In the genomic region with DNA sequence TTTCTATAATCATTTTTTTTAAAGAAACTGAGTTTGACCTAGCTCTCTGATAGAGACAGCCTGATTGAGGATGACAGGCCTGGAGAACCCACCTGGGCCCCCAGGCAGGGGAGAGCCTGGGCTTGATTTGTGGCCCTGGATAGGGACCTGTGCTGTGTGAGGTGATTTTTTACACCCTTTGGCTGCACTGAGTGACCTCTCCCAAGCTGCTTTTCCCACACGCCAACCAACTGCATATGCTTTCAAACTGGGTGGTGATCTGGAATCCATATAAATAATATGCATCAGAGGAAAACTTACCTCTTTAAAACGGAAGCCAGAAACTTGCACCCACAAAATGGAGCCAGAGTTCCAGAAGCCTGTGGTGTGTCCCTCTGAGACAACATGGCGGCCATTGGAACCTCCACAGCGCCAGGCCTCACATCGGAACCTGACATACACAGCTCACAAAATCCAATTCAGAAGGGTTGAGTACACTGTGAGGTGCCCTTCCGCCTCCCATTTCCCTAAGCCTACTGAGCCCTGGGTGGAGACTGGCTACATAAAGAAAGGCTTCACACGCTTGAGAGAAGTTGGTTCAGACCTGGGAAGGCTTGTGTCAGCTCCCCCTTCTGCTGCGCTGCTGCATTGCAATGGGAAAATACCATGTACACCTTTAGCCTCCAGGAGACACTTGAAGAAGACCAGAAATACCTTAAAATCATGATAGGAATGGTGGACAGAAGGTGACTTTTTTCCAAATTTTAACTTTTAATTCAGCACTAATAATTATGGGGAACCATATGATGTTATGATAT, we compare ENCODE assay signal across 10 cellular contexts.
DNase-seq lines count a peak whose midpoint lies in the region; ATAC-seq and TF ChIP-seq lines count a peak whose summit lies in the region.
"Had no signal": no experiment of that assay in that cellular context is flagged by ENCODE, and none has a peak within 500 bp of the region (broad histone marks: within the 10 kb centered on the region; RNA-seq: fewer than 3 reads in every experiment).

No MANE protein-coding gene starts in this region.

- H3K4me1 ChIP-seq in cardiac muscle cell (ENCODE audit: low read depth) = no peaks in the 10 kb centered on the region

- peaks cover 2% of the 10 kb centered on the region for H3K9me3 Mint-ChIP-seq in chondrocyte (ENCODE audit: low read depth)
- peaks cover 5% of the 10 kb centered on the region for H3K9me3 Mint-ChIP-seq in type B pancreatic cell
- H3K9me3 Mint-ChIP-seq in stimulated activated effector memory CD8-positive, alpha-beta T cell treated with anti-CD3 and anti-CD28 coated beads, Interleukin-12 subunit alpha, Interleukin-12 subunit beta, amount 100 ng/mL, for 72 hours = no peaks in the 10 kb centered on the region

- no peak overlapping the region for H3K4me3 ChIP-seq in cardiac muscle cell

- H3K27me3 ChIP-seq in cardiac muscle cell = no peaks in the 10 kb centered on the region

- TF ChIP-seq CTCF in cardiac muscle cell (IDR thresholded peaks at IDR 0.05; ENCODE audit: low read depth, low read length) (no peak), chondrocyte (IDR thresholded peaks at IDR 0.05) (peak; percentile 32), type B pancreatic cell (conservative IDR thresholded peaks at IDR 0.05) (peak; percentile 56), omental fat pad (IDR thresholded peaks at IDR 0.05) (no peak)

- no peaks in the 10 kb centered on the region for H3K36me3 ChIP-seq in cardiac muscle cell

- no peak overlapping the region for H3K4me3 Mint-ChIP-seq in chondrocyte (ENCODE audit: unreplicated experiment)
- no peak overlapping the region for H3K4me3 Mint-ChIP-seq in type B pancreatic cell
- H3K4me3 Mint-ChIP-seq in stimulated activated effector memory CD8-positive, alpha-beta T cell treated with anti-CD3 and anti-CD28 coated beads, Interleukin-12 subunit alpha, Interleukin-12 subunit beta, amount 100 ng/mL, for 72 hours = no peak overlapping the region

- H3K4me1 Mint-ChIP-seq in chondrocyte (ENCODE audit: low read depth) = no peaks in the 10 kb centered on the region
- peaks cover 11% of the 10 kb centered on the region for H3K4me1 Mint-ChIP-seq in type B pancreatic cell (ENCODE audit: unreplicated experiment)
- H3K4me1 Mint-ChIP-seq in stimulated activated effector memory CD8-positive, alpha-beta T cell treated with anti-CD3 and anti-CD28 coated beads, Interleukin-12 subunit alpha, Interleukin-12 subunit beta, amount 100 ng/mL, for 72 hours = no peaks in the 10 kb centered on the region

- no peaks in the 10 kb centered on the region for H3K9me3 ChIP-seq in cardiac muscle cell (ENCODE audit: low read depth)

- H3K27me3 Mint-ChIP-seq in chondrocyte (ENCODE audit: low read depth) (no peaks in the 10 kb centered on the region), type B pancreatic cell (peaks cover 9% of the 10 kb centered on the region)

- no peak overlapping the region for H3K27ac Mint-ChIP-seq in chondrocyte (ENCODE audit: unreplicated experiment)
- H3K27ac Mint-ChIP-seq in type B pancreatic cell = no peak overlapping the region
- no peak overlapping the region for H3K27ac Mint-ChIP-seq in stimulated activated effector memory CD8-positive, alpha-beta T cell treated with anti-CD3 and anti-CD28 coated beads, Interleukin-12 subunit alpha, Interleukin-12 subunit beta, amount 100 ng/mL, for 72 hours

- intact Hi-C loops in Right ventricle myocardium inferior (cut with DNase I) (no loop called here), head of caudate nucleus (cut with DNase I) (no loop called here)

- ATAC-seq in Right ventricle myocardium inferior (no peak), omental fat pad (ENCODE audit: low FRiP score) (no peak)
- ATAC-seq in stimulated activated effector memory CD8-positive, alpha-beta T cell treated with anti-CD3 and anti-CD28 coated beads, Interleukin-12 subunit alpha, Interleukin-12 subunit beta, amount 100 ng/mL, for 72 hours = no peak

- H3K36me3 Mint-ChIP-seq in chondrocyte (ENCODE audit: low read depth) (no peaks in the 10 kb centered on the region), type B pancreatic cell (no peaks in the 10 kb centered on the region)
- H3K36me3 Mint-ChIP-seq in stimulated activated effector memory CD8-positive, alpha-beta T cell treated with anti-CD3 and anti-CD28 coated beads, Interleukin-12 subunit alpha, Interleukin-12 subunit beta, amount 100 ng/mL, for 72 hours = no peaks in the 10 kb centered on the region

- no peak overlapping the region for H3K27ac ChIP-seq in cardiac muscle cell

- DNase-seq in cardiac muscle cell (ENCODE audit: low read depth in 1 of 2, low spot score in 1 of 2) = peak; percentile 2 to 23
- DNase-seq in Right ventricle myocardium inferior (ENCODE audit: missing footprints) = no peak
- DNase-seq in NCI-H146 (lab: John Stamatoyannopoulos, UW) = peak; percentile 34
- no peak for DNase-seq in chondrocyte (ENCODE audit: low spot score)
- no peak for DNase-seq in type B pancreatic cell (ENCODE audit: extremely low spot score, unreplicated experiment)
- DNase-seq in stimulated activated effector memory CD8-positive, alpha-beta T cell treated with anti-CD3 and anti-CD28 coated beads, Interleukin-12 subunit alpha, Interleukin-12 subunit beta, amount 100 ng/mL, for 72 hours (ENCODE audit: low spot score in 2 of 2) = no peak
- DNase-seq in omental fat pad (ENCODE audit: low spot score) = no peak
- no peak for DNase-seq in head of caudate nucleus
- DNase-seq: cortex of kidney, HCEC 1CT had no signal

Comparison
In these comparisons a context has a peak if more than half of its experiments do, and no peak if none do; other contexts are left out.
1. DNase-seq: peak in cardiac muscle cell (2 of 2) and NCI-H146 (single experiment); none in Right ventricle myocardium inferior (single experiment), chondrocyte (single experiment), type B pancreatic cell (single experiment), stimulated activated effector memory CD8-positive, alpha-beta T cell treated with anti-CD3 and anti-CD28 coated beads, Interleukin-12 subunit alpha, Interleukin-12 subunit beta, amount 100 ng/mL, for 72 hours (0 of 2), omental fat pad (single experiment) and head of caudate nucleus (0 of 42).
2. CTCF ChIP-seq: peak in chondrocyte (single experiment) and type B pancreatic cell (single experiment); none in cardiac muscle cell (single experiment) and omental fat pad (0 of 3).